ENCODE assay signal across 17 cellular contexts in genomic region chr5:435156-435790, GRCh38.
"Had no signal": no experiment of that assay in that cellular context is flagged by ENCODE, and none has a peak within 500 bp of the region (broad histone marks: within the 10 kb centered on the region; RNA-seq: fewer than 3 reads in every experiment).

No MANE protein-coding gene starts in this region.

- H3K27ac ChIP-seq: body of pancreas, SK-N-MC, uterus, VCaP had no signal

- H3K4me1 ChIP-seq: body of pancreas, uterus had no signal

- H3K36me3 Mint-ChIP-seq: activated naive CD4-positive, alpha-beta T cell treated with anti-CD3 and anti-CD28 coated beads, Interleukin-2, amount 10 ng/mL, durations not matched to agents 7 days and 5 days; naive B cell; T-cell had no signal

- H3K9me3 Mint-ChIP-seq: activated naive CD4-positive, alpha-beta T cell treated with anti-CD3 and anti-CD28 coated beads, Interleukin-2, amount 10 ng/mL, durations not matched to agents 7 days and 5 days; activated T-helper 1 cell treated with anti-CD3 and anti-CD28 coated beads, Interleukin-12 subunit alpha, Interleukin-12 subunit beta, Interleukin-2, Interleukin-4 antibody, amounts not matched to agents 30 ng/mL and 10 ng/mL and 1 ng/mL, durations not matched to agents 14 hours and 24 hours and 36 hours; central memory CD8-positive, alpha-beta T cell; dendritic cell treated with granulocyte-macrophage colony-stimulating factor and Interleukin-4, amounts not matched to agents 40 ng/mL and 50 ng/mL, for 4 days; effector memory CD8-positive, alpha-beta T cell; stimulated activated naive CD8-positive, alpha-beta T cell treated with anti-CD3 and anti-CD28 coated beads, Interleukin-15, Interleukin-2, amounts not matched to agents 100 ng/mL and 50 ng/mL, for 24 hours; T-cell had no signal

- H3K27me3 Mint-ChIP-seq: activated naive CD4-positive, alpha-beta T cell treated with anti-CD3 and anti-CD28 coated beads, Interleukin-2, amount 10 ng/mL, durations not matched to agents 7 days and 5 days; dendritic cell treated with granulocyte-macrophage colony-stimulating factor and Interleukin-4, amounts not matched to agents 40 ng/mL and 50 ng/mL, for 4 days had no signal

- DNase-seq: activated CD4-positive, alpha-beta T cell treated with anti-CD3 and anti-CD28 coated beads, Interleukin-2, amount 50 U/mL, for 1 hour; activated naive CD4-positive, alpha-beta T cell treated with anti-CD3 and anti-CD28 coated beads, Interleukin-2, amount 10 ng/mL, durations not matched to agents 7 days and 5 days; body of pancreas; effector memory CD8-positive, alpha-beta T cell; naive B cell; occipital lobe; stimulated activated CD4-positive, alpha-beta T cell treated with anti-CD3 and anti-CD28 coated beads, Interleukin-4, amount 100 ng/mL, for 1 hour; T1000; uterus had no signal

- H3K36me3 ChIP-seq: uterus had no signal

- H3K4me3 Mint-ChIP-seq: activated naive CD4-positive, alpha-beta T cell treated with anti-CD3 and anti-CD28 coated beads, Interleukin-2, amount 10 ng/mL, durations not matched to agents 7 days and 5 days; activated T-helper 1 cell treated with anti-CD3 and anti-CD28 coated beads, Interleukin-12 subunit alpha, Interleukin-12 subunit beta, Interleukin-2, Interleukin-4 antibody, amounts not matched to agents 30 ng/mL and 10 ng/mL and 1 ng/mL, durations not matched to agents 14 hours and 24 hours and 36 hours; central memory CD8-positive, alpha-beta T cell; dendritic cell treated with granulocyte-macrophage colony-stimulating factor and Interleukin-4, amounts not matched to agents 40 ng/mL and 50 ng/mL, for 4 days; effector memory CD8-positive, alpha-beta T cell; naive B cell; stimulated activated naive CD8-positive, alpha-beta T cell treated with anti-CD3 and anti-CD28 coated beads, Interleukin-15, Interleukin-2, amounts not matched to agents 100 ng/mL and 50 ng/mL, for 24 hours; T-cell had no signal

- H3K27ac Mint-ChIP-seq: activated naive CD4-positive, alpha-beta T cell treated with anti-CD3 and anti-CD28 coated beads, Interleukin-2, amount 10 ng/mL, durations not matched to agents 7 days and 5 days; activated T-helper 1 cell treated with anti-CD3 and anti-CD28 coated beads, Interleukin-12 subunit alpha, Interleukin-12 subunit beta, Interleukin-2, Interleukin-4 antibody, amounts not matched to agents 30 ng/mL and 10 ng/mL and 1 ng/mL, durations not matched to agents 14 hours and 24 hours and 36 hours; dendritic cell treated with granulocyte-macrophage colony-stimulating factor and Interleukin-4, amounts not matched to agents 40 ng/mL and 50 ng/mL, for 4 days; effector memory CD8-positive, alpha-beta T cell; naive B cell; stimulated activated naive CD8-positive, alpha-beta T cell treated with anti-CD3 and anti-CD28 coated beads, Interleukin-15, Interleukin-2, amounts not matched to agents 100 ng/mL and 50 ng/mL, for 24 hours; T-cell had no signal

- ATAC-seq: body of pancreas; effector memory CD8-positive, alpha-beta T cell had no signal

- H3K9me3 ChIP-seq: body of pancreas, uterus had no signal

- H3K4me3 ChIP-seq: body of pancreas, lung, SK-N-MC, uterus had no signal

- H3K4me1 Mint-ChIP-seq: central memory CD8-positive, alpha-beta T cell; naive B cell; T-cell had no signal
